Comparison of ENCODE assay signal across 22 cellular contexts in genomic region chr4:115711575-115711974, GRCh38.
DNase-seq lines count a peak whose midpoint lies in the region; FAIRE-seq and TF ChIP-seq lines count a peak whose summit lies in the region.
"Had no signal": no experiment of that assay in that cellular context is flagged by ENCODE, and none has a peak within 500 bp of the region (broad histone marks: within the 10 kb centered on the region; RNA-seq: fewer than 3 reads in every experiment).

No MANE protein-coding gene starts in this region.

- no peak for TF ChIP-seq POLR2A in GM12892 (IDR thresholded peaks at IDR 0.05; ENCODE audit: low read depth, low read length)

- DNase-seq in ACHN (peak; percentile 12), HT1080 (ENCODE audit: low read depth) (peak; percentile 13), UCSD-AML1 (lab: John Stamatoyannopoulos, UW; ENCODE audit: unreplicated experiment) (peak; percentile 3), left kidney (ENCODE audit: low read depth, low spot score) (peak; percentile 69), GM12892 (ENCODE audit: insufficient read length) (no peak), COR-L47 (lab: John Stamatoyannopoulos, UW) (no peak), CD1c-positive myeloid dendritic cell (ENCODE audit: extremely low spot score) (no peak), putamen (ENCODE audit: low spot score) (no peak)
- DNase-seq: activated CD4-positive, alpha-beta T cell treated with anti-CD3 and anti-CD28 coated beads for 36 hours; activated CD8-positive, alpha-beta memory T cell treated with anti-CD3 and anti-CD28 coated beads for 24 hours; activated T-cell treated with anti-CD3 and anti-CD28 coated beads, Interleukin-2, amount 50 U/mL, for 24 hours; adrenal gland; CD4-positive, CD25-positive, alpha-beta regulatory T cell; glutamatergic neuron; NCI-H2171 treated with DMSO at 0.1 percent for 48 hours; stimulated activated CD4-positive, alpha-beta T cell treated with anti-CD3 and anti-CD28 coated beads, Interleukin-2, amount 100 ng/mL, for 24 hours; T-cell; uterus had no signal

- no peak for FAIRE-seq in GM12892 (lab: Jason Lieb, UNC)
- FAIRE-seq: bronchial epithelial cell, endometrium, G401.6, TTC549 had no signal

- in situ Hi-C loops in ACHN (cut with HindIII; ENCODE audit: low pct_ligation_motif_present, low pct_unique_long_range_greater_than_20kb, low sequenced_read_pairs) = no loop called here

Comparison
In these comparisons a context has a peak if more than half of its experiments do, and no peak if none do; other contexts are left out.
1. DNase-seq: peak in ACHN (single experiment), HT1080 (single experiment), UCSD-AML1 (single experiment) and left kidney (single experiment); none in GM12892 (single experiment), COR-L47 (single experiment), CD1c-positive myeloid dendritic cell (single experiment) and putamen (single experiment).